In the genomic region with DNA sequence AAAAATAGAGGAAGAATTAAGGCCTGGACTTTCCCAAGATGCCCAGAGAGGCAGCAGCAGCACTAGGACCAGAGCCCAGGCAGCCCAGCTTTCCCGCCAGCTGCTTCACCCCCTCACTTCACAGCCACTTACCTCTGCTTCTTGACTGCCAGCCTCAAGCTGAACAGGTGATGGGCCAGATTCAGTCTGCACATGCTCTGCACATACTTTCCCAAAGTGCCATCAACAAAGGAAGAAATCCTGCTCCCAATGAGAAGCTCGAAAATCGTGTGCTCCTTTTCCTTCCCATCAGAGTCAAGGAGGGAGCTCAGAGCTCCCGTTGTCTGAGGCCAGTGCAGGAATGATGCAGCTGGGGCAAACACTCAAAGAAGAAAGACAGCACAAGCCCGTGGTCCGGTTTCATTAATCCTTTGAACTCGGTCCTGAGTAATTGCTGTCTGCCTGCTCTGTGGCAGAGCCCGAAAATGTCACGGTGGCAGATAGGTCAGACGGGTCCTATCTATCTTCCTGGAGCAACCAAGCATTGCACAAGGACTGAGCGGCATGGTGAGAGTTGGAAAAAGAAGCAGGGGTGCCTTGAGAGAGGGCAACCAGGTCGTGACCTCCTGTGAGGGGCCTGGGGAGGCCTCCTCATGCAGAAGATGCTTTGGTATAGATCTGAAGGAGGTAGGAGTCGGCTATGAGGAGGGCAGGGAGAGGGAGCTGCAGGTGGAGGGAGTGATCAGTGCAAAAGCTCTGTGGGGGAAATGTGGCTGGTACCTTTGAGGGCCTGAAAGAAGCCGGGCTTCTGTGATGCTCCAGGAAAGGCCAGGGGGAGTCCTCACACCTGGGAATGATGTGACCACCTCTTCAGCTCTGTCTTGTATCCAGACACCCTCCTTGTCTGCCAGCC, we compare ENCODE assay signal across 17 cellular contexts. TPM values are rescaled to one million over a fixed set of nuclear protein-coding genes. Genes with fewer than 3 reads are reported as not detected.
DNase-seq lines count a peak whose midpoint lies in the region; ATAC-seq and TF ChIP-seq lines count a peak whose summit lies in the region.
"Had no signal": no experiment of that assay in that cellular context is flagged by ENCODE, and none has a peak within 500 bp of the region (broad histone marks: within the 10 kb centered on the region; RNA-seq: fewer than 3 reads in every experiment).

No MANE protein-coding gene starts in this region.

- H3K4me1 Mint-ChIP-seq in Caco-2 (ENCODE audit: low read depth, unreplicated experiment), result peaks cover 7% of the 10 kb centered on the region

- H3K27ac Mint-ChIP-seq in Caco-2 (ENCODE audit: unreplicated experiment), result no peak overlapping the region
- H3K27ac Mint-ChIP-seq: activated CD4-positive, alpha-beta T cell treated with anti-CD3 and anti-CD28 coated beads, Interleukin-2, amount 10 ng/mL, durations not matched to agents 24 days and 14 days; activated naive CD4-positive, alpha-beta T cell treated with anti-CD3 and anti-CD28 coated beads, Interleukin-2, amount 50 U/mL, for 72 hours; activated T-cell treated with anti-CD3 and anti-CD28 coated beads, Interleukin-2, amount 50 U/mL, for 72 hours; memory B cell had no signal

- peaks cover 21% of the 10 kb centered on the region for H3K27me3 ChIP-seq in Panc1 (ENCODE audit: control insufficient read depth, insufficient read depth, low read length)
- peaks cover 5% of the 10 kb centered on the region; the same call in 1 of the 2 replicates for H3K27me3 ChIP-seq in Caco-2 (replicated peaks; ENCODE audit: control insufficient read depth, insufficient read depth, low read length)

- intact Hi-C loops in Right ventricle myocardium superior (cut with DNase I) (loop anchor here (5.0 to 10.0 kb wide), 2 partner anchors 263 to 366 kb away; no protein-coding TSS in a partner anchor), left cardiac atrium (cut with DNase I) (loop anchor here (2.0 to 10.0 kb wide), 2 partner anchors 270 to 366 kb away; no protein-coding TSS in a partner anchor), Panc1 (cut with micrococcal nuclease; ENCODE audit: unreplicated experiment) (loop anchor here (2.0 to 5.0 kb wide), 2 partner anchors 88 to 266 kb away; no protein-coding TSS in a partner anchor), Caco-2 (cut with micrococcal nuclease; ENCODE audit: unreplicated experiment) (loop anchor here (1.0 to 2.0 kb wide), 5 partner anchors 101 to 368 kb away; no protein-coding TSS in a partner anchor)

- H3K4me3 ChIP-seq in Panc1 (ENCODE audit: low read depth in 2 of 2, low read length in 2 of 2) (no peak overlapping the region), Caco-2 (ENCODE audit: low read depth, low read length) (no peak overlapping the region)
- H3K4me3 ChIP-seq: BLaER1, cardiac muscle cell had no signal

- H3K9me3 Mint-ChIP-seq in Caco-2 (ENCODE audit: unreplicated experiment), result no peaks in the 10 kb centered on the region
- H3K9me3 Mint-ChIP-seq: activated CD4-positive, alpha-beta T cell treated with anti-CD3 and anti-CD28 coated beads, Interleukin-2, amount 10 ng/mL, durations not matched to agents 24 days and 14 days; activated naive CD4-positive, alpha-beta T cell treated with anti-CD3 and anti-CD28 coated beads, Interleukin-2, amount 50 U/mL, for 72 hours; activated T-cell treated with anti-CD3 and anti-CD28 coated beads, Interleukin-2, amount 50 U/mL, for 72 hours; memory B cell had no signal

- peak; percentile 20 for DNase-seq in Right ventricle myocardium superior
- no peak for DNase-seq in left cardiac atrium
- no peak for DNase-seq in Panc1 (ENCODE audit: low read depth, low spot score)
- peak; percentile 32 for DNase-seq in islet precursor cell
- no peak for DNase-seq in midbrain (lab: John Stamatoyannopoulos, UW)
- DNase-seq in hippocampal formation (lab: John Stamatoyannopoulos, UW), result no peak
- no peak for DNase-seq in Caco-2
- DNase-seq: KG1 had no signal

- TF ChIP-seq CTCF in Panc1 (IDR thresholded peaks at IDR 0.05), result peak; percentile 63
- TF ChIP-seq CTCF in Caco-2 (IDR thresholded peaks at IDR 0.05; ENCODE audit: insufficient read depth in 1 of 2, low read depth in 1 of 2, low read length in 1 of 2, severe bottlenecking in 1 of 2, unreplicated experiment in 1 of 2), result no peak

- H3K36me3 ChIP-seq in Panc1 (ENCODE audit: control insufficient read depth, insufficient read depth, low read length), result no peaks in the 10 kb centered on the region
- no peaks in the 10 kb centered on the region for H3K36me3 ChIP-seq in Caco-2 (ENCODE audit: control insufficient read depth, insufficient read depth, low read length)
- H3K36me3 ChIP-seq: BLaER1, cardiac muscle cell, WERI-Rb-1 had no signal

- H3K9me3 ChIP-seq in Panc1 (ENCODE audit: control insufficient read depth, insufficient read depth, low read depth, low read length) (no peaks in the 10 kb centered on the region), Caco-2 (no peaks in the 10 kb centered on the region)

- in situ Hi-C loops in Panc1 (cut with HindIII; ENCODE audit: low pct_unique_long_range_greater_than_20kb, low sequenced_read_pairs), result loop anchor here (25.0 kb wide), 1 partner anchor 368 kb away; a partner anchor contains a TSS

- no peak overlapping the region for H3K27ac ChIP-seq in Panc1 (ENCODE audit: low read length)
- H3K27ac ChIP-seq: BLaER1, cardiac muscle cell, WERI-Rb-1 had no signal

- ATAC-seq in Right ventricle myocardium superior (ENCODE audit: poor library complexity) (no peak), left cardiac atrium (no peak), Panc1 (no peak), GM21723 (IDR thresholded peaks at IDR 0.05; ENCODE audit: unreplicated experiment) (no peak)

- CTCF ChIA-PET in Panc1 (lab: Charles Lee), result interaction anchor here (0.7 to 2.1 kb wide), 6 partner anchors 9 to 1105 kb away, joined by 3 to 11 read pairs (median 4); no protein-coding TSS in a partner anchor
- CTCF ChIA-PET in Caco-2 (lab: Charles Lee), result interaction anchor here (0.6 to 2.3 kb wide), 12 partner anchors 8 to 374 kb away, joined by 3 to 28 read pairs (median 4); no protein-coding TSS in a partner anchor

- no TSS peak for BruUV-seq in Panc1 (replicated peaks; lab: Mats Ljungman, UMichigan)
- BruUV-seq in Caco-2 (replicated peaks; lab: Mats Ljungman, UMichigan), result no TSS peak

- no peak overlapping the region for H3K4me3 Mint-ChIP-seq in Caco-2 (ENCODE audit: unreplicated experiment)
- H3K4me3 Mint-ChIP-seq: activated CD4-positive, alpha-beta T cell treated with anti-CD3 and anti-CD28 coated beads, Interleukin-2, amount 10 ng/mL, durations not matched to agents 24 days and 14 days; activated T-cell treated with anti-CD3 and anti-CD28 coated beads, Interleukin-2, amount 50 U/mL, for 72 hours; memory B cell had no signal

- H3K36me3 Mint-ChIP-seq in Caco-2 (ENCODE audit: insufficient read depth, unreplicated experiment), result no peaks in the 10 kb centered on the region
- H3K36me3 Mint-ChIP-seq: activated naive CD4-positive, alpha-beta T cell treated with anti-CD3 and anti-CD28 coated beads, Interleukin-2, amount 50 U/mL, for 72 hours; memory B cell had no signal

- POLR2A ChIA-PET in Panc1 (lab: Charles Lee), result no interaction called here
- POLR2A ChIA-PET in Caco-2 (lab: Charles Lee), result no interaction called here

- H3K4me1 ChIP-seq in Panc1 (ENCODE audit: control insufficient read depth, insufficient read depth, low read length), result 0 out of 2 replicates have a peak, but pooled peaks cover 3% of the 10 kb centered on the region
- no peaks in the 10 kb centered on the region for H3K4me1 ChIP-seq in Caco-2
- H3K4me1 ChIP-seq: BLaER1 had no signal

- peaks cover 39% of the 10 kb centered on the region for H3K27me3 Mint-ChIP-seq in Caco-2 (ENCODE audit: insufficient read depth, unreplicated experiment)

RNA-seq across cellular contexts. Expression of a gene that starts 3.8 kb away (rescaled TPM):
- total RNA-seq in Right ventricle myocardium superior (not detected), left cardiac atrium (under 1 TPM in 1 of 2 donors, not detected in 1; 0.76 TPM), Panc1 (2021; ENCODE audit: unreplicated experiment) (not detected), Caco-2 (2022) (1.6 and 3.2 TPM in 2 replicates)
- polyA plus RNA-seq in Panc1 (2012; ENCODE audit: insufficient read length), result not detected
- total RNA-seq: activated CD4-positive, alpha-beta T cell treated with anti-CD3 and anti-CD28 coated beads, Interleukin-2, amount 10 ng/mL, durations not matched to agents 24 days and 14 days; activated naive CD4-positive, alpha-beta T cell treated with anti-CD3 and anti-CD28 coated beads, Interleukin-2, amount 50 U/mL, for 72 hours; activated T-cell treated with anti-CD3 and anti-CD28 coated beads, Interleukin-2, amount 50 U/mL, for 72 hours; H4 had no signal

Comparison
In these comparisons a context has a peak if more than half of its experiments do, and no peak if none do; other contexts are left out.
1. DNase-seq: peak in Right ventricle myocardium superior (single experiment) and islet precursor cell (single experiment); none in left cardiac atrium (single experiment), Panc1 (single experiment), midbrain (single experiment), hippocampal formation (0 of 2) and Caco-2 (0 of 2).